Comparison of ENCODE assay signal across 8 cellular contexts in genomic region chr1:112509005-112509659, GRCh38. TPM values are rescaled to one million over a fixed set of nuclear protein-coding genes. Genes with fewer than 3 reads are reported as not detected.
DNase-seq lines count a peak whose midpoint lies in the region; ATAC-seq, FAIRE-seq and TF ChIP-seq lines count a peak whose summit lies in the region.

No MANE protein-coding gene starts in this region.

- no peak for FAIRE-seq in A549 (lab: Jason Lieb, UNC)

- TF ChIP-seq POLR2A in A549 (IDR thresholded peaks at IDR 0.05; ENCODE audit: low read length) (no peak), HCT116 (IDR thresholded peaks at IDR 0.05; ENCODE audit: borderline replicate concordance, extremely low read depth, insufficient read depth, insufficient read length) (no peak), heart left ventricle (IDR thresholded peaks at IDR 0.05) (no peak)

- H3K36me3 ChIP-seq in HCT116 (ENCODE audit: control insufficient read depth in 1 of 2, insufficient read depth in 2 of 2, low read length in 2 of 2): no peaks in the 10 kb centered on the region
- H3K36me3 ChIP-seq in heart left ventricle: no peaks in the 10 kb centered on the region

- WGBS in A549 (ENCODE audit: missing lambda C conversion rate): 86% methylated on average over 20 of the region's 66 CpGs
- 9 to 50% (median 17%) methylated on average over 18 to 66 of the region's 66 CpGs for WGBS in heart left ventricle, 4 donors

- H3K4me2 ChIP-seq in A549 (peak overlapping the region; percentile 99), HCT116 (ENCODE audit: low read length) (peak overlapping the region; percentile 100)

- no peaks in the 10 kb centered on the region for H3K27me3 ChIP-seq in HCT116 (ENCODE audit: insufficient read depth, low read length)
- peaks cover 0 to 37% (median 11%) of the 10 kb centered on the region in 9 donors for H3K27me3 ChIP-seq in heart left ventricle

- no peaks in the 10 kb centered on the region for H4K20me1 ChIP-seq in HCT116 (ENCODE audit: insufficient read depth)

- no peaks in the 10 kb centered on the region for H3K9me3 ChIP-seq in A549
- H3K9me3 ChIP-seq in HCT116 (ENCODE audit: control insufficient read depth in 1 of 2, insufficient read depth in 1 of 2, low read depth in 1 of 2, low read length in 2 of 2): no peaks in the 10 kb centered on the region
- H3K9me3 ChIP-seq in heart left ventricle: no peaks in the 10 kb centered on the region

- H3K9ac ChIP-seq in HCT116 (ENCODE audit: low read length): no peak overlapping the region

- H3K27ac ChIP-seq in A549 (peak overlapping the region; percentile 62 to 76; a peak in 5 of 6 replicates), HCT116 (ENCODE audit: low read depth, low read length) (peak overlapping the region; percentile 3; the same call in 1 of the 2 replicates), heart left ventricle (no peak overlapping the region)

- no peaks in the 10 kb centered on the region for H3K9me2 ChIP-seq in HCT116 (ENCODE audit: insufficient read depth)

- DNase-seq in A549 (ENCODE audit: low read depth in 1 of 2, low spot score in 1 of 2) (no peak), HCT116 (ENCODE audit: low read depth, low spot score) (no peak), heart left ventricle (peak in 2 of 5 donors; percentile 28 to 63), retinal pigment epithelial cell (ENCODE audit: low read depth) (no peak), midbrain (lab: John Stamatoyannopoulos, UW) (no peak)
- DNase-seq in activated T-cell treated with anti-CD3 and anti-CD28 coated beads, Interleukin-2, amount 50 U/mL, for 48 hours: peak; percentile 39 to 51

- TF ChIP-seq RAD21 in A549 (conservative IDR thresholded peaks at IDR 0.05 in 1 of 2, IDR thresholded peaks at IDR 0.05 in 1 of 2) (no peak), HCT116 (IDR thresholded peaks at IDR 0.05; ENCODE audit: low read depth) (no peak)

- TF ChIP-seq CTCF in A549 (IDR thresholded peaks at IDR 0.05): no peak
- no peak for TF ChIP-seq CTCF in HCT116 (IDR thresholded peaks at IDR 0.05 in 2 of 3, conservative IDR thresholded peaks at IDR 0.05 in 1 of 3; ENCODE audit: borderline replicate concordance in 1 of 3, insufficient read depth in 1 of 3, low read depth in 2 of 3, low read length in 2 of 3)
- TF ChIP-seq CTCF in heart left ventricle (IDR thresholded peaks at IDR 0.05): no peak
- TF ChIP-seq CTCF in retinal pigment epithelial cell (conservative IDR thresholded peaks at IDR 0.05; ENCODE audit: low read depth, low read length): no peak

- no peak overlapping the region for H2AFZ ChIP-seq in HCT116 (ENCODE audit: low read depth, low read length, poor library complexity, severe bottlenecking)

- H3K4me3 ChIP-seq in A549: peak overlapping the region; percentile 76
- H3K4me3 ChIP-seq in HCT116 (replicated peaks in 1 of 2; ENCODE audit: low read depth in 1 of 2, low read length in 2 of 2): peak overlapping the region; percentile 7 to 63; a peak in 2 of 4 replicates
- peak overlapping the region; percentile 18 to 67 (median 56) for H3K4me3 ChIP-seq in heart left ventricle
- H3K4me3 ChIP-seq in retinal pigment epithelial cell (ENCODE audit: low read length): peak overlapping the region; percentile 56

- 0 out of 3 replicates have a peak, but pooled peaks cover 2% of the 10 kb centered on the region for H3K4me1 ChIP-seq in A549
- peaks cover 9 to 17% of the 10 kb centered on the region in 2 experiments; a peak in 3 of 4 replicates for H3K4me1 ChIP-seq in HCT116 (ENCODE audit: control insufficient read depth in 1 of 2, insufficient read depth in 2 of 2, low read length in 2 of 2)
- peaks cover 0 to 24% (median 13%) of the 10 kb centered on the region in 12 donors for H3K4me1 ChIP-seq in heart left ventricle

- no peak for TF ChIP-seq EP300 in A549 (IDR thresholded peaks at IDR 0.05)

- intact Hi-C loops in HCT116 (cut with micrococcal nuclease): loop anchor here (10.0 kb wide), 1 partner anchor 106 kb away; the partner anchor contains the start of genes CAPZA1 and ST7L
- intact Hi-C loops in heart left ventricle (cut with DNase I): loop anchor here in 7 of 10 donors (10.0 kb wide), 3 partner anchors 106 to 196 kb away; partner anchors contain the start of genes RHOC (in 4 of the 7), CAPZA1 (in 2 of the 7), MOV10 (in 2 of the 7) and ST7L (in 2 of the 7)

- H3K79me2 ChIP-seq in HCT116 (ENCODE audit: insufficient read depth, low read length): no peaks in the 10 kb centered on the region

- ATAC-seq in A549 (peak in 1 of 2 experiments; percentile 9; a peak in 3 of 6 replicates), HCT116 (no peak), heart left ventricle (peak in 2 of 4 donors; percentile 7 to 9), HG02642 (IDR thresholded peaks at IDR 0.05; ENCODE audit: poor library complexity, unreplicated experiment) (no peak), GM19455 (IDR thresholded peaks at IDR 0.05; ENCODE audit: unreplicated experiment) (no peak)

- RAD21 ChIA-PET in HCT116 (lab: Charles Lee; ENCODE audit: low non-redundant PET in 1 of 2, low total read pairs in 2 of 2, uncharacterized antibody in 2 of 2, unreplicated experiment in 2 of 2): no interaction called here

- CTCF ChIA-PET in A549 (lab: Yijun Ruan, JAX): interaction anchor here (0.8 to 1.0 kb wide), 2 partner anchors 28 to 106 kb away, joined by 3 read pairs; no protein-coding TSS in a partner anchor
- CTCF ChIA-PET in HCT116 (lab: Charles Lee): no interaction called here

- POLR2A ChIA-PET in A549 (lab: Yijun Ruan, JAX) (no interaction called here), HCT116 (lab: Charles Lee) (no interaction called here)

- no TSS peak for BruUV-seq in HCT116 (replicated peaks; lab: Mats Ljungman, UMichigan)

TF ChIP-seq in A549, 52 proteins besides CTCF, POLR2A, EP300 and RAD21 (continues in another document):
- TF ChIP-seq PBX3 (IDR thresholded peaks at IDR 0.05) (no peak), NPAS2 (CRISPR knock-in tag; IDR thresholded peaks at IDR 0.05; ENCODE audit: borderline replicate concordance) (no peak), FOSL2 (IDR thresholded peaks at IDR 0.05) (no peak), FOSL2 (CRISPR knock-in tag; IDR thresholded peaks at IDR 0.05) (no peak), ZSCAN20 (CRISPR knock-in tag; IDR thresholded peaks at IDR 0.05) (no peak), SMC3 (IDR thresholded peaks at IDR 0.05) (no peak), EHF (CRISPR knock-in tag; IDR thresholded peaks at IDR 0.05) (no peak), ZNF302 (CRISPR knock-in tag; IDR thresholded peaks at IDR 0.05) (no peak)

TF ChIP-seq in HCT116, 20 proteins besides CTCF, POLR2A, EP300 and RAD21 (continues in another document):
- TF ChIP-seq SP1 (IDR thresholded peaks at IDR 0.05; ENCODE audit: low read depth) (no peak), SRF (IDR thresholded peaks at IDR 0.05; ENCODE audit: low read depth) (no peak), ELF1 (IDR thresholded peaks at IDR 0.05; ENCODE audit: borderline replicate concordance, low read depth) (no peak), REST (IDR thresholded peaks at IDR 0.05; ENCODE audit: low read depth) (no peak), JUND (IDR thresholded peaks at IDR 0.05) (no peak), EGR1 (IDR thresholded peaks at IDR 0.05; ENCODE audit: low read depth) (no peak), EZH2 (IDR thresholded peaks at IDR 0.05) (no peak), FOSL1 (IDR thresholded peaks at IDR 0.05; ENCODE audit: low read depth) (no peak), TCF7L2 (IDR thresholded peaks at IDR 0.05; ENCODE audit: borderline replicate concordance, extremely low read depth, insufficient read depth, insufficient read length) (no peak), SIN3A (IDR thresholded peaks at IDR 0.05; ENCODE audit: low read depth) (no peak), POLR2AphosphoS5 (IDR thresholded peaks at IDR 0.05; ENCODE audit: low read depth, low read length) (no peak), CEBPB (IDR thresholded peaks at IDR 0.05; ENCODE audit: low read depth) (no peak), EZH2phosphoT487 (IDR thresholded peaks at IDR 0.05; ENCODE audit: borderline replicate concordance) (no peak)

RNA-seq across cellular contexts. Expression of gene WNT2B, which starts 0.4 kb away (rescaled TPM):
- polyA plus RNA-seq in A549 (2011; rRNA removed): 0.26 and 0.37 TPM in 2 replicates
- 0.13 TPM in 2 replicates for polyA plus RNA-seq in A549 (2012; cell fraction: cytosol; rRNA removed)
- 0.40 and 0.43 TPM in 2 replicates for polyA plus RNA-seq in A549 (2012; cell fraction: nucleus; rRNA removed)
- 0.21 to 0.32 TPM (median 0.28 TPM) in 3 replicates for polyA plus RNA-seq in A549 (2017; fragmentation: RNase III; extraction: RNeasy Plus Mini Kit Qiagen cat#74134 plus additional on column Dnase treatment)
- 0.54 and 0.58 TPM in 2 replicates for polyA minus RNA-seq in A549 (2011; rRNA and poly(A)+ RNA removed)
- 1.5 TPM for total RNA-seq in HCT116 (2021; ENCODE audit: unreplicated experiment)
- polyA plus RNA-seq in HCT116 (2012): 1.5 and 1.8 TPM in 2 replicates
- total RNA-seq in heart left ventricle: 10 to 100 TPM in 1 of 9 donors, 1 to 10 TPM in 8; 1.6 to 16.2 (median 2.8) TPM
- 1 to 10 TPM in 1 of 2 donors, under 1 TPM in 1; 0.71 to 1.6 TPM for polyA plus RNA-seq in heart left ventricle

Comparison
In these comparisons a context has a peak if more than half of its experiments do, and no peak if none do; other contexts are left out.
1. DNase-seq: peak in activated T-cell treated with anti-CD3 and anti-CD28 coated beads, Interleukin-2, amount 50 U/mL, for 48 hours (2 of 2); none in A549 (0 of 2), HCT116 (single experiment), retinal pigment epithelial cell (single experiment) and midbrain (single experiment).
2. H3K27ac ChIP-seq: peak in A549 (2 of 2) and HCT116 (single experiment); none in heart left ventricle (0 of 12).
3. Peak in every context shown above with its lines, with median percentiles within 50 percentile points of each other: H3K4me3 ChIP-seq.